28 cellular contexts compared by ENCODE assay signal in the genomic region with DNA sequence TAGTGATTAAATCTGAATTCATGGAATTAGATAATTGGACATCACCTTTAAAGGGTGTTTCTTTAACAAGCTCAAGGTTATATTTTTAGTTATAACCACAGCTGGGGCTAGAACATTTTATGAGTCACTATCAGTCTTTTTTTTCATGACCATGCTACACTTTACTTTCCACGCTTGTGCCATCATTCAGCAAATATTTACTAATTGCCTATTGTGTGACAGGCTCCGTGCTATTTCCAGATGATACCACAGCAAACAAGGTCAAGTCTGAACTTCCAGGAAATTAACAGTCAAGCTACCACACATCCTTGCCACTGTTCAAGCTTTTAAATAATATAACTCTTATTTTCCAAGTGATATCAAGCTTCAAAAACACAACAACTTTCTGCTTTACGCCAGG. TPM values are rescaled to one million over a fixed set of nuclear protein-coding genes. Genes with fewer than 3 reads are reported as not detected.
"Had no signal": no experiment of that assay in that cellular context is flagged by ENCODE, and none has a peak within 500 bp of the region (broad histone marks: within the 10 kb centered on the region; RNA-seq: fewer than 3 reads in every experiment).

No MANE protein-coding gene starts in this region.

- H3K27ac ChIP-seq: body of pancreas, foreskin keratinocyte, stomach, suprapubic skin, tibial nerve had no signal

- H3K4me3 ChIP-seq: body of pancreas, smooth muscle cell, stomach, suprapubic skin, tibial nerve had no signal

- H3K4me1 ChIP-seq: body of pancreas, foreskin keratinocyte, stomach, suprapubic skin, tibial nerve had no signal

- DNase-seq: activated CD4-positive, alpha-beta memory T cell treated with anti-CD3 and anti-CD28 coated beads for 36 hours; activated CD4-positive, alpha-beta T cell treated with anti-CD3 and anti-CD28 coated beads for 48 hours; activated effector memory CD4-positive, alpha-beta T cell treated with anti-CD3 and anti-CD28 coated beads, Interleukin-2, amount 50 U/mL, for 16 hours; activated naive CD4-positive, alpha-beta T cell treated with anti-CD3 and anti-CD28 coated beads, Interleukin-2, amount 10 ng/mL, durations not matched to agents 7 days and 5 days; anterior cingulate cortex; body of pancreas; central memory CD4-positive, alpha-beta T cell; dermis blood vessel endothelial cell; effector CD8-positive, alpha-beta T cell; erythroblast; foreskin keratinocyte; left cardiac atrium; mesenchymal stem cell; naive B cell; nucleus accumbens; stimulated activated CD4-positive, alpha-beta T cell treated with anti-CD3 and anti-CD28 coated beads, Interleukin-15, amount 100 ng/mL, for 24 hours; stomach; T-helper 17 cell had no signal

- H3K27me3 ChIP-seq: body of pancreas, foreskin keratinocyte, stomach, suprapubic skin, tibial nerve had no signal

- H3K36me3 ChIP-seq: stomach, suprapubic skin, tibial nerve had no signal

- H3K9me3 ChIP-seq: body of pancreas, suprapubic skin had no signal

RNA-seq across cellular contexts. Expression of a gene that starts 16.5 kb away (rescaled TPM):
- total RNA-seq: activated CD4-positive, alpha-beta memory T cell treated with anti-CD3 and anti-CD28 coated beads for 36 hours; body of pancreas; dermis blood vessel endothelial cell; fibroblast of lung; foreskin keratinocyte; glomerular endothelial cell; left cardiac atrium; liver; mononuclear cell; sciatic nerve; smooth muscle cell; stomach; suprapubic skin; T-helper 17 cell; tibial nerve; urinary bladder had no signal
- polyA plus RNA-seq: fibroblast of lung, foreskin keratinocyte, liver, neural cell, smooth muscle cell, stomach, urinary bladder had no signal
